ENCODE assay signal across 26 cellular contexts in the genomic region with DNA sequence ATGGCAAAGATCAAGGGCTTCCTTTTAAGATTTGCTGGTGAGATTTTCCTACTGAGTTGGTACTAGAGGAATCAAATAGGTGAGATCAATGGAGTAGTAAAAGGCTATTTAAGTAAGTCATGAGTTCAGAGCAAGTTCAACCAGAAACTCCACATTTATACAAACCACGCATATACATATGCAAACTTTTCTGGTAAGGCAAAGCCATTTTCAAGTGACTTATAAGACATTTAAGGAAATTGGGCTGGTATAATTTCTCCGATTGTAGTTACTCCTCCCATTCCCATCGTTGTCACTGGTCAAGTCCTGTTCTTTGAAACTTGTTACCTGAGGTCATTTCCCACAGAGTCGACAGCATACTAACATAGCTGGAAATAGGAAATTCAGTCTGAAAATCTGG.
"Had no signal": no experiment of that assay in that cellular context is flagged by ENCODE, and none has a peak within 500 bp of the region (broad histone marks: within the 10 kb centered on the region; RNA-seq: fewer than 3 reads in every experiment).

No MANE protein-coding gene starts in this region.

- H3K9me3 ChIP-seq: colonic mucosa, lower lobe of right lung, mucosa of descending colon, psoas muscle, sigmoid colon, stomach, thyroid gland, vagina had no signal

- H3K36me3 ChIP-seq: colonic mucosa, lower lobe of right lung, neural progenitor cell, sigmoid colon, stomach, thyroid gland, vagina had no signal

- H3K4me3 ChIP-seq: colonic mucosa, lower lobe of right lung, mucosa of descending colon, neural progenitor cell, psoas muscle, sigmoid colon, stomach, thyroid gland, vagina had no signal

- DNase-seq: colonic mucosa; effector memory CD4-positive, alpha-beta T cell; head of caudate nucleus; left ventricle myocardium superior; lower lobe of right lung; mesenchymal stem cell; mucosa of descending colon; naive B cell; psoas muscle; right cardiac atrium; sigmoid colon; stimulated activated CD4-positive, alpha-beta T cell treated with anti-CD3 and anti-CD28 coated beads, Interleukin-2, amount 100 ng/mL, for 24 hours; stimulated activated CD4-positive, alpha-beta T cell treated with anti-CD3 and anti-CD28 coated beads, Interleukin-4, amount 100 ng/mL, for 24 hours; stimulated activated naive CD4-positive, alpha-beta T cell treated with Interleukin-2 at 50 U/mL for 16 hours; stomach; thyroid gland; trophoblast cell had no signal

- H3K4me1 Mint-ChIP-seq: mesothelial cell of epicardium; stimulated activated effector memory CD8-positive, alpha-beta T cell treated with anti-CD3 and anti-CD28 coated beads, Interleukin-12 subunit alpha, Interleukin-12 subunit beta, amount 100 ng/mL, for 72 hours had no signal

- H3K4me2 ChIP-seq: neural progenitor cell had no signal

- FAIRE-seq: endothelial cell of umbilical vein, frontal cortex, keratinocyte had no signal

- H3K36me3 Mint-ChIP-seq: mesothelial cell of epicardium; naive B cell; neural progenitor cell; stimulated activated effector memory CD8-positive, alpha-beta T cell treated with anti-CD3 and anti-CD28 coated beads, Interleukin-12 subunit alpha, Interleukin-12 subunit beta, amount 100 ng/mL, for 72 hours had no signal

- H3K4me1 ChIP-seq: colonic mucosa, psoas muscle had no signal

- H3K27ac Mint-ChIP-seq: dendritic cell treated with granulocyte-macrophage colony-stimulating factor and Interleukin-4, amounts not matched to agents 40 ng/mL and 50 ng/mL, for 4 days; mesothelial cell of epicardium; nephron; neural progenitor cell; stimulated activated effector memory CD8-positive, alpha-beta T cell treated with anti-CD3 and anti-CD28 coated beads, Interleukin-12 subunit alpha, Interleukin-12 subunit beta, amount 100 ng/mL, for 72 hours had no signal

- H3K9me3 Mint-ChIP-seq: dendritic cell treated with granulocyte-macrophage colony-stimulating factor and Interleukin-4, amounts not matched to agents 40 ng/mL and 50 ng/mL, for 4 days; mesothelial cell of epicardium; naive B cell; nephron; neural progenitor cell; stimulated activated effector memory CD8-positive, alpha-beta T cell treated with anti-CD3 and anti-CD28 coated beads, Interleukin-12 subunit alpha, Interleukin-12 subunit beta, amount 100 ng/mL, for 72 hours had no signal

- H3K4me3 Mint-ChIP-seq: dendritic cell treated with granulocyte-macrophage colony-stimulating factor and Interleukin-4, amounts not matched to agents 40 ng/mL and 50 ng/mL, for 4 days; mesothelial cell of epicardium; nephron; neural progenitor cell; stimulated activated effector memory CD8-positive, alpha-beta T cell treated with anti-CD3 and anti-CD28 coated beads, Interleukin-12 subunit alpha, Interleukin-12 subunit beta, amount 100 ng/mL, for 72 hours had no signal

- H3K27me3 ChIP-seq: colonic mucosa, sigmoid colon, thyroid gland, vagina had no signal

- H3K9ac ChIP-seq: neural progenitor cell had no signal

- ATAC-seq: left ventricle myocardium superior; lower lobe of right lung; mucosa of descending colon; psoas muscle; right cardiac atrium; stimulated activated effector memory CD8-positive, alpha-beta T cell treated with anti-CD3 and anti-CD28 coated beads, Interleukin-12 subunit alpha, Interleukin-12 subunit beta, amount 100 ng/mL, for 72 hours had no signal

- H3K27ac ChIP-seq: colonic mucosa, lower lobe of right lung, neural progenitor cell, psoas muscle, sigmoid colon, stomach, thyroid gland, vagina had no signal

- H2AFZ ChIP-seq: neural progenitor cell had no signal
